ENCODE assay signal across 8 cellular contexts in the genomic region with DNA sequence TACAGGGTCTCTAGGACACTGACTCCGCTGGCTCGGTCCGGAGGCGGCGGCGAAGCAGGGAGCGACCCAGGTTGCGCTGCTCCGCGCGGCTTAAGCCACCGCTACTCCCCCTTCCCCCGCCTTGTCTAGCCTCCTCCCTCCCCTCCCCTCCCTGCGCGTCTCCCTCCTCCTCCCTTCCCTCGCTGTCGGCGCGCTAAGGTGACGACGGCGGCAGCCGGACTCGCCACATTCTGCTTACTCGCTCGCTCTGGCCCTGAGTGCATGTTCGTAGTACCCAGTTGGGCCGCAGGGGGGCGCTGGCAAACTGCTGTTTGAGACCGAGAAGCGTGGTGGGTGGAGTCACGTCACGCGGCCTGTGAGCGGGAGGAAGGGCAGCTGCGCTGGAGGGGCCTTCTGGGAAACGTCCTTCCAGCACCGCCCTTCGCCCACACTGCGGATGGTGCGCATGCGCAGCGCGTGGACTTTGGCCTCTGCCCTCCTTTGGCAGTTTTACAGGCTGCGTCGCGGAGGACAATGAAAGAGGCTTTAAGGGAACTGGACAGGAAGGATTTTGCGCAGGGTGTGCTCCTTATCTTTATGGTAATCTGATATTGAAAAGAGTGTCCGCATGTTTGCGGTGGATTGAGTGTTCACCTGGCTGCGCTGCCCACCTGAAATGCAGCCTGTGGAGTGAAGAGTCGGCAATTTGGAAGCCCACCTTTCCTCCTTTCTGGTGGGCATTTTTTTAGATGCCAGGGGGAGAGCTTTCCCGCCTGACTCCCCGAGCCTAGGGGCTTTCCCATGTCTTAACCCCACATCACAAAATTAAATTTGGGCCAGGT. TPM values are rescaled to one million over a fixed set of nuclear protein-coding genes. Genes with fewer than 3 reads are reported as not detected.
A peak's percentile ranks its signal among the peaks of the same experiment; 100 is the strongest.
DNase-seq lines count a peak whose midpoint lies in the region; ATAC-seq, FAIRE-seq and TF ChIP-seq lines count a peak whose summit lies in the region.

Gene SCAF11, minus strand, starts transcription at position 107 of the 821 bp plus-strand sequence. CDS start 26,407 bp downstream, outside the sequence.

- H3K27me3 ChIP-seq in BJ (ENCODE audit: control insufficient read depth, insufficient read depth, low read length) = no peaks in the 10 kb centered on the region

- DNase-seq in BJ (ENCODE audit: low read depth) = peak; percentile 99
- DNase-seq in GM19238 (ENCODE audit: insufficient read length, low spot score) = peak; percentile 77
- DNase-seq in NCI-H510A treated with DMSO at 0.1 percent for 48 hours (lab: John Stamatoyannopoulos, UW) = peak; percentile 98
- DNase-seq in activated CD4-positive, alpha-beta T cell treated with anti-CD3 and anti-CD28 coated beads for 24 hours (ENCODE audit: low read depth in 2 of 2) = peak; percentile 100
- peak; percentile 100 for DNase-seq in chondrocyte (ENCODE audit: low spot score)
- DNase-seq in kidney = peak; percentile 100
- peak; percentile 100 for DNase-seq in stimulated activated CD4-positive, alpha-beta T cell treated with anti-CD3 and anti-CD28 coated beads, Interleukin-15, amount 100 ng/mL, for 24 hours

- H3K4me1 Mint-ChIP-seq in chondrocyte (ENCODE audit: low read depth) = peaks cover 53% of the 10 kb centered on the region

- H3K27ac Mint-ChIP-seq in chondrocyte (ENCODE audit: unreplicated experiment) = peak within 1 kb of the TSS; percentile 99

- H3K9me3 ChIP-seq in kidney (ENCODE audit: control insufficient read depth in 1 of 2, low read length in 2 of 2) = no peaks in the 10 kb centered on the region

- no peaks in the 10 kb centered on the region for H3K27me3 Mint-ChIP-seq in chondrocyte (ENCODE audit: low read depth)

- ATAC-seq in HG03442 (IDR thresholded peaks at IDR 0.05; ENCODE audit: unreplicated experiment) = peak; percentile 67

- peak; percentile 97 for TF ChIP-seq CTCF in BJ (IDR thresholded peaks at IDR 0.05; ENCODE audit: insufficient read depth, low read depth, low read length)
- peak; percentile 89 for TF ChIP-seq CTCF in chondrocyte (IDR thresholded peaks at IDR 0.05)
- peak; percentile 87 for TF ChIP-seq CTCF in kidney (IDR thresholded peaks at IDR 0.05; ENCODE audit: borderline replicate concordance, extremely low read depth, insufficient read depth)

- CTCF ChIA-PET in BJ (lab: Yijun Ruan, JAX) = interaction anchor here (0.6 to 3.0 kb wide), 14 partner anchors 12 to 316 kb away, joined by 3 to 15 read pairs (median 4); no protein-coding TSS in a partner anchor

- POLR2A ChIA-PET in BJ (lab: Charles Lee) = interaction anchor here (0.6 kb wide), 1 partner anchor 502 kb away, joined by 6 read pairs; no protein-coding TSS in a partner anchor

- peak within 1 kb of the TSS; percentile 96 to 98 for H3K9ac ChIP-seq in kidney (ENCODE audit: low read length in 2 of 2)

- intact Hi-C loops in kidney (cut with DNase I) = no loop called here

- H3K27ac ChIP-seq in kidney (ENCODE audit: low read depth in 2 of 2, low read length in 2 of 2) = peak within 1 kb of the TSS; percentile 99

- H3K36me3 Mint-ChIP-seq in chondrocyte (ENCODE audit: low read depth) = peaks cover 10% of the 10 kb centered on the region

- H3K4me1 ChIP-seq in kidney (ENCODE audit: control insufficient read depth in 1 of 2, insufficient read depth in 1 of 2, low read depth in 1 of 2, low read length in 2 of 2) = peaks cover 16 to 20% of the 10 kb centered on the region in 2 donors

- no peaks in the 10 kb centered on the region for H3K9me3 Mint-ChIP-seq in chondrocyte (ENCODE audit: low read depth)

- H3K36me3 ChIP-seq in BJ (ENCODE audit: control insufficient read depth, insufficient read depth, low read length) (no peaks in the 10 kb centered on the region), kidney (ENCODE audit: control insufficient read depth in 1 of 2, insufficient read depth in 2 of 2, low read length in 2 of 2) (no peaks in the 10 kb centered on the region)

- peak within 1 kb of the TSS; percentile 69 for H3K4me3 ChIP-seq in BJ (ENCODE audit: low read depth, low read length)
- H3K4me3 ChIP-seq in kidney (ENCODE audit: low read length in 2 of 2) = peak within 1 kb of the TSS; percentile 90 to 91

- H3K4me3 Mint-ChIP-seq in chondrocyte (ENCODE audit: unreplicated experiment) = peak within 1 kb of the TSS; percentile 96

- peak; percentile 45 for FAIRE-seq in kidney (lab: Jason Lieb, UNC)

RNA-seq across cellular contexts. Expression of gene SCAF11, which starts in this region (rescaled TPM):
- polyA plus RNA-seq in BJ (2011; rRNA removed) (25.2 and 65.0 TPM in 2 replicates), kidney (ENCODE audit: insufficient read depth, low read depth, low replicate concordance) (21.0 TPM)
- polyA minus RNA-seq in BJ (2011; rRNA and poly(A)+ RNA removed) = 41.6 and 42.2 TPM in 2 replicates
- total RNA-seq in chondrocyte (88.1 to 141 TPM (median 93.3 TPM) in 3 replicates), kidney (129 TPM)

Comparison
In these comparisons a context has a peak if more than half of its experiments do, and no peak if none do; other contexts are left out.
1. Peak in every context shown above with its lines: DNase-seq, ATAC-seq, H3K4me3 ChIP-seq and H3K27ac ChIP-seq.